ENCODE assay signal across 10 cellular contexts in genomic region chr1:186325239-186325638, GRCh38. TPM values are rescaled to one million over a fixed set of nuclear protein-coding genes. Genes with fewer than 3 reads are reported as not detected.
DNase-seq lines count a peak whose midpoint lies in the region; ATAC-seq and TF ChIP-seq lines count a peak whose summit lies in the region.
"Had no signal": no experiment of that assay in that cellular context is flagged by ENCODE, and none has a peak within 500 bp of the region (broad histone marks: within the 10 kb centered on the region; RNA-seq: fewer than 3 reads in every experiment).

No MANE protein-coding gene starts in this region.

- H3K27me3 Mint-ChIP-seq in naive thymus-derived CD4-positive, alpha-beta T cell: no peaks in the 10 kb centered on the region

- DNase-seq in SIG-M5 treated with dmso at 0.1 percent for 504 hours (lab: John Stamatoyannopoulos, UW; ENCODE audit: unreplicated experiment): peak; percentile 47
- no peak for DNase-seq in SIG-M5 (lab: John Stamatoyannopoulos, UW)
- DNase-seq in LNCaP clone FGC (ENCODE audit: low read depth): no peak
- peak; percentile 6 for DNase-seq in astrocyte of the hippocampus (ENCODE audit: low read depth, low spot score)
- peak in 5 of 9 donors; percentile 31 to 60 (median 45) for DNase-seq in naive thymus-derived CD4-positive, alpha-beta T cell
- DNase-seq in substantia nigra (lab: John Stamatoyannopoulos, UW): no peak
- DNase-seq in NCI-H1092 (lab: John Stamatoyannopoulos, UW): no peak
- DNase-seq: colonic mucosa, KBM-7 had no signal

- POLR2A ChIA-PET in naive thymus-derived CD4-positive, alpha-beta T cell (lab: Charles Lee): interaction anchor here (0.6 to 2.0 kb wide), 5 partner anchors 18 to 50 kb away, joined by 3 to 6 read pairs (median 4); no protein-coding TSS in a partner anchor

- H3K27ac Mint-ChIP-seq in naive thymus-derived CD4-positive, alpha-beta T cell: peak overlapping the region in 6 of 9 donors; percentile 28 to 87 (median 66)

- ATAC-seq in naive thymus-derived CD4-positive, alpha-beta T cell: peak; percentile 75
- no peak for ATAC-seq in HG03457 (IDR thresholded peaks at IDR 0.05; ENCODE audit: unreplicated experiment)

- no peaks in the 10 kb centered on the region for H3K9me3 ChIP-seq in naive thymus-derived CD4-positive, alpha-beta T cell (ENCODE audit: control insufficient read depth in 2 of 3, low read length in 3 of 3)
- H3K9me3 ChIP-seq: colonic mucosa had no signal

- no peak overlapping the region for H3K27ac ChIP-seq in naive thymus-derived CD4-positive, alpha-beta T cell (ENCODE audit: low read depth, low read length)
- H3K27ac ChIP-seq in substantia nigra (ENCODE audit: low read depth, low read length, poor library complexity, severe bottlenecking): no peak overlapping the region
- H3K27ac ChIP-seq: colonic mucosa had no signal

- H3K4me3 Mint-ChIP-seq in naive thymus-derived CD4-positive, alpha-beta T cell: peak overlapping the region in 2 of 10 donors; percentile 22 to 33

- peaks cover 15 to 59% (median 40%) of the 10 kb centered on the region in 3 experiments for H3K36me3 ChIP-seq in naive thymus-derived CD4-positive, alpha-beta T cell (ENCODE audit: control insufficient read depth in 2 of 3, insufficient read depth in 3 of 3, low read length in 3 of 3)

- 0 out of 2 replicates have a peak, but pooled peaks have one; percentile 15 for TF ChIP-seq CTCF in LNCaP clone FGC (IDR thresholded peaks at IDR 0.05; ENCODE audit: control insufficient read depth, extremely low read depth, insufficient read depth)

- H3K4me1 Mint-ChIP-seq in naive thymus-derived CD4-positive, alpha-beta T cell: peaks cover 10 to 47% (median 31%) of the 10 kb centered on the region in 7 donors

- intact Hi-C loops in naive thymus-derived CD4-positive, alpha-beta T cell (cut with micrococcal nuclease): loop anchor here (1.0 to 5.0 kb wide), 7 partner anchors 20 to 512 kb away; no protein-coding TSS in a partner anchor

- no peaks in the 10 kb centered on the region for H3K27me3 ChIP-seq in naive thymus-derived CD4-positive, alpha-beta T cell (ENCODE audit: control insufficient read depth in 2 of 2, insufficient read depth in 2 of 2, low read length in 2 of 2)
- H3K27me3 ChIP-seq: colonic mucosa had no signal

- CTCF ChIA-PET in naive thymus-derived CD4-positive, alpha-beta T cell (lab: Charles Lee): interaction anchor here (0.7 to 2.9 kb wide), 17 partner anchors 9 to 672 kb away, joined by 3 to 42 read pairs (median 6); partner anchors contain the start of gene PRG4

- H3K4me1 ChIP-seq in naive thymus-derived CD4-positive, alpha-beta T cell (ENCODE audit: control insufficient read depth in 2 of 2, insufficient read depth in 2 of 2, low read length in 2 of 2): peaks cover 0 to 6% of the 10 kb centered on the region in 2 donors
- H3K4me1 ChIP-seq: colonic mucosa had no signal

- no peak overlapping the region for H3K4me3 ChIP-seq in LNCaP clone FGC (ENCODE audit: low read depth, low read length)
- H3K4me3 ChIP-seq in naive thymus-derived CD4-positive, alpha-beta T cell (ENCODE audit: low read length): no peak overlapping the region
- H3K4me3 ChIP-seq: colonic mucosa had no signal

- H3K36me3 Mint-ChIP-seq in naive thymus-derived CD4-positive, alpha-beta T cell: peaks cover 28 to 63% (median 58%) of the 10 kb centered on the region in 5 donors

- H3K9me3 Mint-ChIP-seq in naive thymus-derived CD4-positive, alpha-beta T cell: no peaks in the 10 kb centered on the region

RNA-seq across cellular contexts. Expression of gene PRG4, which starts 29.2 kb away (rescaled TPM):
- total RNA-seq in naive thymus-derived CD4-positive, alpha-beta T cell: 1 to 10 TPM in 1 of 5 experiments, under 1 TPM in 4; 0.13 to 8.9 (median 0.24) TPM
- polyA plus RNA-seq in naive thymus-derived CD4-positive, alpha-beta T cell: under 1 TPM; 0.16 to 0.33 TPM

RNA-seq across cellular contexts. Expression of gene TPR, which starts 49.8 kb away (rescaled TPM):
- total RNA-seq in naive thymus-derived CD4-positive, alpha-beta T cell: 100 to 1,000 TPM; 118 to 195 (median 158) TPM
- 10 to 100 TPM; 40.3 to 76.2 TPM for polyA plus RNA-seq in naive thymus-derived CD4-positive, alpha-beta T cell

RNA-seq across cellular contexts. Expression of gene ODR4, which starts 50.4 kb away (rescaled TPM):
- total RNA-seq in naive thymus-derived CD4-positive, alpha-beta T cell: 10 to 100 TPM; 13.6 to 19.6 (median 18.3) TPM
- polyA plus RNA-seq in naive thymus-derived CD4-positive, alpha-beta T cell: 1 to 10 TPM; 5.3 to 6.8 TPM

Comparison
In these comparisons a context has a peak if more than half of its experiments do, and no peak if none do; other contexts are left out.
1. DNase-seq: peak in SIG-M5 treated with dmso at 0.1 percent for 504 hours (single experiment), astrocyte of the hippocampus (single experiment) and naive thymus-derived CD4-positive, alpha-beta T cell (5 of 9); none in SIG-M5 (single experiment), LNCaP clone FGC (single experiment), substantia nigra (0 of 49) and NCI-H1092 (single experiment).